In the genomic region with DNA sequence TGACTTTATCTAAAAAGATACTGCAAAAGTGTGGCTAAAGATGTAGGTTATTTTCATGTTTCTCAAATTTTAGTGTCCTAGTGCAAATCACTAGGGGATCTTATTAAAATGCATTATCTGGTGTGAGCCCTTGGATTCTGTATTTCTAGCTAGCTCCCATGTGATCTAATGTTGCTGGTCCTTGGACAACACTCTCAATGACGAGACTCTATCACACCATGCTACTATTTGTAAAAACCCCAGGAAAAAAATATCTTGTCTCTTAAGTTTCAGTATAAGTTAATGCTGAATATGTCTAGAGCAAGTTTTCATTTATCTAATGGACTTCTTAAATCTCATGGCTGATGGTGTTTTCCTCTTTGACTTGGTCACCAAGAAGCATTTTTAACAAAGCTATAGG, we compare ENCODE assay signal across 16 cellular contexts. TPM values are rescaled to one million over a fixed set of nuclear protein-coding genes. Genes with fewer than 3 reads are reported as not detected.
DNase-seq lines count a peak whose midpoint lies in the region; ATAC-seq and FAIRE-seq lines count a peak whose summit lies in the region.
"Had no signal": no experiment of that assay in that cellular context is flagged by ENCODE, and none has a peak within 500 bp of the region (broad histone marks: within the 10 kb centered on the region; RNA-seq: fewer than 3 reads in every experiment).

No MANE protein-coding gene starts in this region.

- no peak overlapping the region for H3K9ac ChIP-seq in GM23248

- no peak for ATAC-seq in T-helper 17 cell
- ATAC-seq: Panc1 had no signal

- H4K20me1 ChIP-seq in GM23248 (ENCODE audit: insufficient read depth): peaks cover 5% of the 10 kb centered on the region; the same call in 1 of the 2 replicates

- in situ Hi-C loops in GM23248 (cut with MboI): no loop called here

- H3K4me3 ChIP-seq in GM23248: no peak overlapping the region

- H3K9me3 Mint-ChIP-seq in activated CD4-positive, alpha-beta T cell treated with anti-CD3 and anti-CD28 coated beads, Interleukin-2, amount 10 ng/mL, durations not matched to agents 24 days and 14 days: peaks cover 24% of the 10 kb centered on the region
- no peaks in the 10 kb centered on the region for H3K9me3 Mint-ChIP-seq in immature natural killer cell

- 0 out of 2 replicates have a peak, but pooled peaks cover 3% of the 10 kb centered on the region for H3K9me2 ChIP-seq in GM23248 (ENCODE audit: insufficient read depth)

- no peak for FAIRE-seq in GM19239 (lab: Jason Lieb, UNC)

- no peaks in the 10 kb centered on the region; the same call in 1 of the 2 replicates for H3F3A ChIP-seq in GM23248 (ENCODE audit: insufficient read depth)

- H3K4me1 Mint-ChIP-seq in activated CD4-positive, alpha-beta T cell treated with anti-CD3 and anti-CD28 coated beads, Interleukin-2, amount 10 ng/mL, durations not matched to agents 24 days and 14 days: peaks cover 70% of the 10 kb centered on the region
- H3K4me1 Mint-ChIP-seq in T-helper 17 cell: peaks cover 72% of the 10 kb centered on the region
- H3K4me1 Mint-ChIP-seq in immature natural killer cell: peaks cover 87 to 100% of the 10 kb centered on the region in 2 donors

- no peaks in the 10 kb centered on the region for H3K27me3 ChIP-seq in GM23248 (replicated peaks; ENCODE audit: insufficient read depth)

- peaks cover 56% of the 10 kb centered on the region for H3K36me3 Mint-ChIP-seq in activated CD4-positive, alpha-beta T cell treated with anti-CD3 and anti-CD28 coated beads, Interleukin-2, amount 10 ng/mL, durations not matched to agents 24 days and 14 days (ENCODE audit: low read depth)
- H3K36me3 Mint-ChIP-seq in T-helper 17 cell (ENCODE audit: low read depth): peaks cover 21% of the 10 kb centered on the region
- peaks cover 0 to 14% (median 5%) of the 10 kb centered on the region in 3 donors for H3K36me3 Mint-ChIP-seq in immature natural killer cell

- peak overlapping the region; percentile 98 for H3K27ac Mint-ChIP-seq in activated CD4-positive, alpha-beta T cell treated with anti-CD3 and anti-CD28 coated beads, Interleukin-2, amount 10 ng/mL, durations not matched to agents 24 days and 14 days
- peak overlapping the region; percentile 100 for H3K27ac Mint-ChIP-seq in T-helper 17 cell
- H3K27ac Mint-ChIP-seq in immature natural killer cell: peak overlapping the region in 4 of 6 donors; percentile 36 to 99 (median 80)

- intact Hi-C loops in activated CD4-positive, alpha-beta T cell treated with anti-CD3 and anti-CD28 coated beads, Interleukin-2, amount 10 ng/mL, durations not matched to agents 24 days and 14 days (cut with micrococcal nuclease): no loop called here

- no peaks in the 10 kb centered on the region for H3K36me3 ChIP-seq in GM23248 (ENCODE audit: low read depth)

- H3K79me2 ChIP-seq in GM23248 (ENCODE audit: insufficient read depth): peaks cover 99% of the 10 kb centered on the region

- no peaks in the 10 kb centered on the region for H3K27me3 Mint-ChIP-seq in activated CD4-positive, alpha-beta T cell treated with anti-CD3 and anti-CD28 coated beads, Interleukin-2, amount 10 ng/mL, durations not matched to agents 24 days and 14 days
- H3K27me3 Mint-ChIP-seq in T-helper 17 cell: no peaks in the 10 kb centered on the region
- peaks cover 0 to 6% (median 0%) of the 10 kb centered on the region in 3 donors for H3K27me3 Mint-ChIP-seq in immature natural killer cell (ENCODE audit: low read depth in 3 of 3)

- no peak overlapping the region for H2AFZ ChIP-seq in GM23248

- no peak overlapping the region for H3K4me2 ChIP-seq in GM23248 (ENCODE audit: unreplicated experiment)

- 96 to 100% methylated on average over 1 of the region's 1 CpG for WGBS in GM23248 (ENCODE audit: low coverage in 1 of 2, low lambda C conversion rate in 2 of 2, missing lambda C conversion rate in 2 of 2), 2 experiments

- H3K9me3 ChIP-seq in T-helper 17 cell (ENCODE audit: control insufficient read depth, low read length, poor library complexity, severe bottlenecking): no peaks in the 10 kb centered on the region
- H3K9me3 ChIP-seq in GM23248 (ENCODE audit: low read depth): no peaks in the 10 kb centered on the region

- no peak for DNase-seq in activated CD4-positive, alpha-beta T cell treated with anti-CD3 and anti-CD28 coated beads, Interleukin-2, amount 10 ng/mL, durations not matched to agents 24 days and 14 days
- no peak for DNase-seq in activated CD4-positive, alpha-beta T cell treated with anti-CD3 and anti-CD28 coated beads for 4 hours
- DNase-seq in T-helper 17 cell (no peak), immature natural killer cell (no peak), substantia nigra (lab: John Stamatoyannopoulos, UW) (no peak), GM19239 (ENCODE audit: insufficient read length, low spot score) (no peak), NCI-H1417 (lab: John Stamatoyannopoulos, UW) (no peak), GM23248 (no peak)
- DNase-seq: 8988T, DMS153, NCI-H1092 treated with DMSO at 0.1 percent for 48 hours, NCI-H2081, NCI-H2171 treated with DMSO at 0.1 percent for 48 hours, NCI-H446, NCI-H526 treated with DMSO at 0.1 percent for 48 hours had no signal

- H3K4me1 ChIP-seq in GM23248 (ENCODE audit: insufficient read depth): peaks cover 17% of the 10 kb centered on the region; the same call in 1 of the 2 replicates

- H3K4me3 Mint-ChIP-seq in activated CD4-positive, alpha-beta T cell treated with anti-CD3 and anti-CD28 coated beads, Interleukin-2, amount 10 ng/mL, durations not matched to agents 24 days and 14 days: no peak overlapping the region
- H3K4me3 Mint-ChIP-seq in T-helper 17 cell (peak overlapping the region; percentile 59), immature natural killer cell (no peak overlapping the region)

- H3K27ac ChIP-seq in substantia nigra (ENCODE audit: low read depth, low read length, poor library complexity, severe bottlenecking): peak overlapping the region; percentile 67
- no peak overlapping the region for H3K27ac ChIP-seq in GM23248

RNA-seq across cellular contexts. Expression of a gene that starts 5.8 kb away (rescaled TPM):
- 137 and 138 TPM in 2 replicates for total RNA-seq in activated CD4-positive, alpha-beta T cell treated with anti-CD3 and anti-CD28 coated beads, Interleukin-2, amount 10 ng/mL, durations not matched to agents 24 days and 14 days
- total RNA-seq in T-helper 17 cell: 100 to 1,000 TPM; 185 to 233 TPM
- polyA plus RNA-seq in immature natural killer cell (10 to 100 TPM; 10.2 to 61.9 (median 22.9) TPM), GM23248 (2016; fragmentation: Nextera tagmentation; extraction: Ambion mirVana) (6.1 and 8.5 TPM in 2 replicates)
- total RNA-seq in GM23248 (2014; rRNA removed; shearing (Covaris generic)): 19.2 and 20.5 TPM in 2 replicates
